In the genomic region with DNA sequence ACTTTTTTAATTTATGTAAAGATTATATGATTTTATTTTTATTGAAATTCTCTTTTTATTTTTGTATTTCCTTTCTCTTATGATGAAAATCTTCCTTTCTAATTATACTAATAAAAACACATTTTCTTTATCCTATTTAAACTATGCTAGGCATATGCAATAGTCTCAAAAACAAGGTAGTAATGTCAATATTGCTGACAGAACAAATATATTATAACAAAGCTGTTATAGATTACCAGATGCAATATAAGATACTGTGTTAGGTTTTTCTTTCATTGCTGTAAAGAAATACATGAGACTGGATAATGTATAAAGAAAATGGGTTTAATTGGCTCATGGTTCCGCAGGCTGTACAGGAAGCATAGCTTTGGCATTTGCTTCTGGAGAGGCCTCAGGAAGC, we compare ENCODE assay signal across 18 cellular contexts.
DNase-seq lines count a peak whose midpoint lies in the region; ATAC-seq, FAIRE-seq and TF ChIP-seq lines count a peak whose summit lies in the region.
"Had no signal": no experiment of that assay in that cellular context is flagged by ENCODE, and none has a peak within 500 bp of the region (broad histone marks: within the 10 kb centered on the region; RNA-seq: fewer than 3 reads in every experiment).

No MANE protein-coding gene starts in this region.

- H4K20me1 ChIP-seq in mammary epithelial cell (ENCODE audit: insufficient read depth, low read length): no peaks in the 10 kb centered on the region
- H4K20me1 ChIP-seq: BLaER1 treated with 17β-estradiol and CSF1 and Interleukin-3, amounts not matched to agents 10 nM and 100 nM had no signal

- POLR2A ChIA-PET in A549 (lab: Yijun Ruan, JAX): no interaction called here

- H3K36me3 ChIP-seq in skeletal muscle tissue (ENCODE audit: control insufficient read depth in 3 of 3, insufficient read depth in 3 of 3, low read length in 3 of 3): no peaks in the 10 kb centered on the region
- H3K36me3 ChIP-seq in mammary epithelial cell (ENCODE audit: insufficient read depth, low read length): no peaks in the 10 kb centered on the region
- H3K36me3 ChIP-seq: BLaER1 treated with 17β-estradiol and CSF1 and Interleukin-3, amounts not matched to agents 10 nM and 100 nM had no signal

- peaks cover 2% of the 10 kb centered on the region for H3K27me3 Mint-ChIP-seq in glutamatergic neuron (ENCODE audit: unreplicated experiment)
- H3K27me3 Mint-ChIP-seq: B cell had no signal

- H3K4me2 ChIP-seq in A549 (no peak overlapping the region), mammary epithelial cell (ENCODE audit: insufficient read depth, low read depth, low read length) (no peak overlapping the region)
- H3K4me2 ChIP-seq: BLaER1 treated with 17β-estradiol and CSF1 and Interleukin-3, amounts not matched to agents 10 nM and 100 nM had no signal

- no peaks in the 10 kb centered on the region for H3K27me3 ChIP-seq in skeletal muscle tissue (ENCODE audit: control insufficient read depth in 3 of 3, insufficient read depth in 3 of 3, low read length in 3 of 3)
- H3K27me3 ChIP-seq in mammary epithelial cell (ENCODE audit: insufficient read depth, low read length): no peaks in the 10 kb centered on the region
- H3K27me3 ChIP-seq: BLaER1 treated with 17β-estradiol and CSF1 and Interleukin-3, amounts not matched to agents 10 nM and 100 nM had no signal

- no peak for TF ChIP-seq EP300 in A549 (IDR thresholded peaks at IDR 0.05)

- H3K9me3 ChIP-seq in A549 (no peaks in the 10 kb centered on the region), skeletal muscle tissue (ENCODE audit: control insufficient read depth in 3 of 3, low read length in 3 of 3) (no peaks in the 10 kb centered on the region), mammary epithelial cell (replicated peaks; ENCODE audit: insufficient read depth, low read length) (peaks cover 3% of the 10 kb centered on the region)
- H3K9me3 ChIP-seq: BLaER1 treated with 17β-estradiol and CSF1 and Interleukin-3, amounts not matched to agents 10 nM and 100 nM had no signal

- no peak for DNase-seq in A549 (ENCODE audit: low read depth in 1 of 2, low spot score in 1 of 2)
- no peak for DNase-seq in frontal cortex (ENCODE audit: low spot score in 2 of 2)
- no peak for DNase-seq in NCI-H2227 (lab: John Stamatoyannopoulos, UW; ENCODE audit: unreplicated experiment)
- no peak for DNase-seq in glutamatergic neuron
- no peak for DNase-seq in mammary epithelial cell
- DNase-seq: 8988T; Calu3; CD8-positive, alpha-beta T cell; DND-41; EL; H7 had no signal

- H3K4me1 ChIP-seq in A549 (no peaks in the 10 kb centered on the region), skeletal muscle tissue (ENCODE audit: control insufficient read depth in 3 of 3, insufficient read depth in 3 of 3, low read length in 3 of 3) (peaks cover 2 to 17% (median 12%) of the 10 kb centered on the region in 3 donors), mammary epithelial cell (ENCODE audit: insufficient read depth, low read length) (no peaks in the 10 kb centered on the region)
- H3K4me1 ChIP-seq: BLaER1 treated with 17β-estradiol and CSF1 and Interleukin-3, amounts not matched to agents 10 nM and 100 nM had no signal

- intact Hi-C loops in mammary epithelial cell (cut with micrococcal nuclease): no loop called here

- H3K27ac ChIP-seq in A549: no peak overlapping the region
- H3K27ac ChIP-seq in skeletal muscle tissue (ENCODE audit: low read depth, low read length): peak overlapping the region; percentile 40
- no peak overlapping the region for H3K27ac ChIP-seq in mammary epithelial cell (ENCODE audit: insufficient read depth, low read depth, low read length)
- H3K27ac ChIP-seq: BLaER1 treated with 17β-estradiol and CSF1 and Interleukin-3, amounts not matched to agents 10 nM and 100 nM had no signal

- H3K4me1 Mint-ChIP-seq in glutamatergic neuron (ENCODE audit: low read depth, unreplicated experiment): peaks cover 37% of the 10 kb centered on the region
- H3K4me1 Mint-ChIP-seq: B cell had no signal

- no peak for ATAC-seq in A549
- ATAC-seq: CD8-positive, alpha-beta T cell; GM12878 had no signal

- TF ChIP-seq CTCF in A549 (IDR thresholded peaks at IDR 0.05): no peak
- no peak for TF ChIP-seq CTCF in glutamatergic neuron (IDR thresholded peaks at IDR 0.05; ENCODE audit: partially characterized antibody, unreplicated experiment)
- TF ChIP-seq CTCF in mammary epithelial cell (conservative IDR thresholded peaks at IDR 0.05 in 1 of 2, IDR thresholded peaks at IDR 0.05 in 1 of 2; ENCODE audit: extremely low read depth in 1 of 2, insufficient read depth in 1 of 2, low read depth in 1 of 2, low read length in 2 of 2): no peak

- H2AFZ ChIP-seq in mammary epithelial cell (ENCODE audit: low read depth, low read length): no peak overlapping the region

- peaks cover 6% of the 10 kb centered on the region for H3K9me3 Mint-ChIP-seq in glutamatergic neuron (ENCODE audit: unreplicated experiment)

- FAIRE-seq in A549 (lab: Jason Lieb, UNC) (no peak), TTC549 (lab: Jason Lieb, UNC) (peak; percentile 61), frontal cortex (lab: Jason Lieb, UNC) (peak; percentile 90)
- FAIRE-seq: GM12878, GM19239, HTR-8/SVneo had no signal

- H3K27ac Mint-ChIP-seq in glutamatergic neuron (ENCODE audit: unreplicated experiment): no peak overlapping the region
- H3K27ac Mint-ChIP-seq: B cell; CD8-positive, alpha-beta T cell had no signal

- no peak for TF ChIP-seq RAD21 in A549 (conservative IDR thresholded peaks at IDR 0.05 in 1 of 2, IDR thresholded peaks at IDR 0.05 in 1 of 2)

- dilution Hi-C loops in mammary epithelial cell (cut with HindIII; ENCODE audit: low sequenced_read_pairs): no loop called here

- no TSS peak for BruUV-seq in mammary epithelial cell (replicated peaks; lab: Mats Ljungman, UMichigan)

- H3K4me3 ChIP-seq in A549 (no peak overlapping the region), skeletal muscle tissue (ENCODE audit: low read length in 3 of 3) (no peak overlapping the region), mammary epithelial cell (replicated peaks in 1 of 3; ENCODE audit: insufficient read depth in 1 of 3, low read depth in 2 of 3, low read length in 3 of 3) (no peak overlapping the region)
- H3K4me3 ChIP-seq: BLaER1 treated with 17β-estradiol and CSF1 and Interleukin-3, amounts not matched to agents 10 nM and 100 nM; GM12878 had no signal

- no peak for TF ChIP-seq POLR2A in A549 (IDR thresholded peaks at IDR 0.05; ENCODE audit: low read length)

- in situ Hi-C loops in mammary epithelial cell (cut with MboI; ENCODE audit: low sequenced_read_pairs in 2 of 2): no loop called here

- CTCF ChIA-PET in A549 (lab: Yijun Ruan, JAX): interaction anchor here (1.6 kb wide), 1 partner anchor 13 kb away, joined by 3 read pairs; no protein-coding TSS in a partner anchor
- CTCF ChIA-PET in mammary epithelial cell (lab: Charles Lee; ENCODE audit: low non-redundant PET): no interaction called here

- 40% methylated on average over 1 of the region's 1 CpG for WGBS in A549 (ENCODE audit: missing lambda C conversion rate)
- 90% methylated on average over 1 of the region's 1 CpG for WGBS in mammary epithelial cell (ENCODE audit: low coverage, missing lambda C conversion rate)

- H3K36me3 Mint-ChIP-seq in glutamatergic neuron (ENCODE audit: unreplicated experiment): no peaks in the 10 kb centered on the region
- H3K36me3 Mint-ChIP-seq: CD8-positive, alpha-beta T cell had no signal

- H3K9ac ChIP-seq in skeletal muscle tissue (ENCODE audit: low read depth in 1 of 3, low read length in 3 of 3): no peak overlapping the region
- no peak overlapping the region for H3K9ac ChIP-seq in mammary epithelial cell (ENCODE audit: insufficient read depth, low read length)
- H3K9ac ChIP-seq: BLaER1 treated with 17β-estradiol and CSF1 and Interleukin-3, amounts not matched to agents 10 nM and 100 nM had no signal

- no peak overlapping the region for H3K4me3 Mint-ChIP-seq in glutamatergic neuron (ENCODE audit: unreplicated experiment)
- H3K4me3 Mint-ChIP-seq: B cell; CD8-positive, alpha-beta T cell had no signal

- H3K79me2 ChIP-seq in mammary epithelial cell (ENCODE audit: insufficient read depth, low read length): no peaks in the 10 kb centered on the region

TF ChIP-seq in A549, 52 proteins besides CTCF, POLR2A, EP300 and RAD21:
- TF ChIP-seq MAFK (IDR thresholded peaks at IDR 0.05; ENCODE audit: partially characterized antibody): peak; percentile 72
- TF ChIP-seq CHD4 (IDR thresholded peaks at IDR 0.05; ENCODE audit: borderline replicate concordance): no peak
